8 cellular contexts compared by ENCODE assay signal in the genomic region with DNA sequence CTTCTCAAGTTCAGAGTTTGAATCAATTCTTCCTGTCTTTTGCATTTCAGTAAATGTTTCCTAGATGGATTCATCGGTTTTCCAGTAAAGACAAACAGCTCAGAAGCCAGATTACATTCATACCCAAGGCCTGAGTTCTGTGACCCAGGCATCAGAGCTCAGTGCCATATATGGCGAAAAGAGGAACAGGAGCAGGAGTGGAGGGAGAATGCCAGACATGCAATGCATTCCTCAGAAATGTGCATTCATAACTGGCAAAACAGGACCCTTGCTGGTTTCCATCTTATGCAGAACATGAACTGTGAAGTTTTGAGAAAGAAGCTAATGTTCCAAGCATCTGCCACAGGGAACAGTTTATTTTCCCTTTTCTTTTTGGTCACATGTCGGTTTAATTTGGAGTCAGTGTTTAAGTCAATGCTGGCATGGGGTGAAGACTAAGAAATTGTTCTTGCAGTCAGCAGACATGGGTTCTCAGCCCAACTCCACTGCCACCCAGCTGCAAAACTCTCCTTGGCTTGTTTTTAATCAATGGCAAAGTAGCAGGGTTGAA.
A peak's percentile ranks its signal among the peaks of the same experiment; 100 is the strongest.
DNase-seq lines count a peak whose midpoint lies in the region; TF ChIP-seq lines count a peak whose summit lies in the region.

No MANE protein-coding gene starts in this region.

- no peak overlapping the region for H3K4me3 ChIP-seq in epithelial cell of esophagus (ENCODE audit: low read length)
- no peak overlapping the region for H3K4me3 ChIP-seq in HAP-1

- no peak for TF ChIP-seq CTCF in AG09319 (IDR thresholded peaks at IDR 0.05; ENCODE audit: low read depth, low read length)
- TF ChIP-seq CTCF in epithelial cell of esophagus (IDR thresholded peaks at IDR 0.05; ENCODE audit: insufficient read depth, low read depth, low read length, missing control alignments): no peak
- TF ChIP-seq CTCF in nephron (IDR thresholded peaks at IDR 0.05; ENCODE audit: unreplicated experiment in 3 of 3): no peak

- peak; percentile 87 for DNase-seq in AG09319 (ENCODE audit: extremely low read depth, low read depth)
- peak; percentile 41 to 57 for DNase-seq in NOMO-1 (lab: John Stamatoyannopoulos, UW; ENCODE audit: unreplicated experiment in 2 of 2)
- DNase-seq in epithelial cell of esophagus (ENCODE audit: low read depth): peak; percentile 73
- DNase-seq in NCI-H1092 (lab: John Stamatoyannopoulos, UW): no peak
- DNase-seq in HAP-1 (ENCODE audit: low spot score in 2 of 2): no peak
- DNase-seq in NCI-H2227 treated with DMSO at 0.1 percent for 48 hours (lab: John Stamatoyannopoulos, UW): no peak
- DNase-seq in COR-L47 (lab: John Stamatoyannopoulos, UW): no peak

- no peaks in the 10 kb centered on the region for H3K27me3 ChIP-seq in HAP-1 (ENCODE audit: low read depth)

- no peak overlapping the region for H3K4me3 Mint-ChIP-seq in nephron

- H3K36me3 Mint-ChIP-seq in nephron (ENCODE audit: low read depth): no peaks in the 10 kb centered on the region

- peak overlapping the region; percentile 60 to 85 (median 73) for H3K27ac Mint-ChIP-seq in nephron

- no peaks in the 10 kb centered on the region for H3K4me1 ChIP-seq in HAP-1

- no peaks in the 10 kb centered on the region for H3K27me3 Mint-ChIP-seq in nephron (ENCODE audit: low read depth)

- no peaks in the 10 kb centered on the region for H3K9me3 Mint-ChIP-seq in nephron

- no peaks in the 10 kb centered on the region for H3K9me3 ChIP-seq in HAP-1

- no peaks in the 10 kb centered on the region for H3K36me3 ChIP-seq in HAP-1 (replicated peaks)

- peaks cover 32% of the 10 kb centered on the region for H3K4me1 Mint-ChIP-seq in nephron

- in situ Hi-C loops in HAP-1 (cut with MboI; ENCODE audit: low sequenced_read_pairs): no loop called here

Comparison
In these comparisons a context has a peak if more than half of its experiments do, and no peak if none do; other contexts are left out.
1. DNase-seq: peak in AG09319 (single experiment), NOMO-1 (2 of 2) and epithelial cell of esophagus (single experiment); none in NCI-H1092 (single experiment), HAP-1 (0 of 2), NCI-H2227 treated with DMSO at 0.1 percent for 48 hours (single experiment) and COR-L47 (single experiment).